ENCODE assay signal across 8 cellular contexts in genomic region chr22:36337365-36338130, GRCh38. TPM values are rescaled to one million over a fixed set of nuclear protein-coding genes. Genes with fewer than 3 reads are reported as not detected.
DNase-seq lines count a peak whose midpoint lies in the region; ATAC-seq and TF ChIP-seq lines count a peak whose summit lies in the region.

No MANE protein-coding gene starts in this region.

- H3K27me3 ChIP-seq in GM23338 (ENCODE audit: insufficient read depth): no peaks in the 10 kb centered on the region
- H3K27me3 ChIP-seq in right cardiac atrium (ENCODE audit: control insufficient read depth, insufficient read depth): no peaks in the 10 kb centered on the region
- H3K27me3 ChIP-seq in spleen (replicated peaks in 1 of 7): no peaks in the 10 kb centered on the region

- CTCF ChIA-PET in activated CD4-positive, alpha-beta memory T cell treated with anti-CD3 and anti-CD28 coated beads, Interleukin-2, amount 10 ng/mL, durations not matched to agents 7 days and 5 days (lab: Charles Lee): interaction anchor here (0.8 to 1.3 kb wide), 2 partner anchors 39 to 133 kb away, joined by 3 to 4 read pairs; no protein-coding TSS in a partner anchor

- TF ChIP-seq CTCF in GM23338 (conservative IDR thresholded peaks at IDR 0.05; ENCODE audit: low read depth in 2 of 2) (no peak), spleen (IDR thresholded peaks at IDR 0.05 in 8 of 11, conservative IDR thresholded peaks at IDR 0.05 in 3 of 11) (no peak)

- TF ChIP-seq POLR2A in spleen (IDR thresholded peaks at IDR 0.05): no peak

- POLR2A ChIA-PET in activated CD4-positive, alpha-beta memory T cell treated with anti-CD3 and anti-CD28 coated beads, Interleukin-2, amount 10 ng/mL, durations not matched to agents 7 days and 5 days (lab: Charles Lee): interaction anchor here (0.6 to 16.7 kb wide), 6 partner anchors 9 to 49 kb away, joined by 3 to 355 read pairs (median 4); no protein-coding TSS in a partner anchor

- H3K79me2 ChIP-seq in GM23338 (replicated peaks; ENCODE audit: insufficient read depth): peaks cover 86% of the 10 kb centered on the region

- peaks cover 84% of the 10 kb centered on the region for H3K36me3 Mint-ChIP-seq in GM23338 (ENCODE audit: low read depth)
- H3K36me3 Mint-ChIP-seq in activated CD4-positive, alpha-beta memory T cell treated with anti-CD3 and anti-CD28 coated beads, Interleukin-2, amount 10 ng/mL, durations not matched to agents 7 days and 5 days (ENCODE audit: low read depth): peaks cover 96% of the 10 kb centered on the region

- H3K4me1 ChIP-seq in GM23338 (ENCODE audit: insufficient read depth) (peaks cover 21% of the 10 kb centered on the region), right cardiac atrium (ENCODE audit: control insufficient read depth, insufficient read depth, low read length) (peaks cover 33% of the 10 kb centered on the region), spleen (peaks cover 83 to 100% (median 96%) of the 10 kb centered on the region in 6 donors)

- no peaks in the 10 kb centered on the region for H3K9me2 ChIP-seq in GM23338 (ENCODE audit: insufficient read depth)

- H3F3A ChIP-seq in GM23338 (replicated peaks; ENCODE audit: low read depth): peaks cover 3% of the 10 kb centered on the region; the same call in 1 of the 2 replicates

- H4K20me1 ChIP-seq in GM23338 (replicated peaks; ENCODE audit: insufficient read depth): peaks cover 50% of the 10 kb centered on the region

- H3K4me2 ChIP-seq in GM23338: no peak overlapping the region

- intact Hi-C loops in right cardiac atrium (cut with DNase I): loop anchor here in 1 of 4 donors (10.0 kb wide), 1 partner anchor 47 kb away; the partner anchor contains the start of gene MYH9
- intact Hi-C loops in spleen (cut with DNase I; ENCODE audit: low total_unique reads): loop anchor here (10.0 kb wide), 1 partner anchor 47 kb away; the partner anchor contains the start of gene MYH9

- no peak for ATAC-seq in GM23338
- ATAC-seq in right cardiac atrium: no peak
- no peak for ATAC-seq in HG03469 (IDR thresholded peaks at IDR 0.05; ENCODE audit: unreplicated experiment)

- peak overlapping the region; percentile 34; the same call in 1 of the 2 replicates for H3K27ac Mint-ChIP-seq in GM23338
- H3K27ac Mint-ChIP-seq in activated CD4-positive, alpha-beta memory T cell treated with anti-CD3 and anti-CD28 coated beads, Interleukin-2, amount 10 ng/mL, durations not matched to agents 7 days and 5 days: peak overlapping the region; percentile 100

- H3K27me3 Mint-ChIP-seq in GM23338 (ENCODE audit: insufficient read depth, low read depth, poor library complexity): peaks cover 7% of the 10 kb centered on the region
- H3K27me3 Mint-ChIP-seq in activated CD4-positive, alpha-beta memory T cell treated with anti-CD3 and anti-CD28 coated beads, Interleukin-2, amount 10 ng/mL, durations not matched to agents 7 days and 5 days: no peaks in the 10 kb centered on the region

- peaks cover 46% of the 10 kb centered on the region for H3K36me3 ChIP-seq in GM23338 (ENCODE audit: insufficient read depth)
- peaks cover 2 to 100% (median 89%) of the 10 kb centered on the region in 6 donors for H3K36me3 ChIP-seq in spleen

- H3K27ac ChIP-seq in GM23338 (ENCODE audit: low read depth) (0 out of 2 replicates have a peak overlapping the region, but pooled peaks have one; percentile 32), right cardiac atrium (ENCODE audit: low read length) (peak overlapping the region; percentile 54), spleen (peak overlapping the region; percentile 51 to 97 (median 92))

- H3K9me3 ChIP-seq in right cardiac atrium (ENCODE audit: control insufficient read depth, low read length): no peaks in the 10 kb centered on the region
- H3K9me3 ChIP-seq in spleen: no peaks in the 10 kb centered on the region

- DNase-seq in GM23338 (ENCODE audit: low spot score) (no peak), right cardiac atrium (no peak), spleen (no peak), HT-29 (ENCODE audit: low spot score) (no peak), mucosa of gallbladder (ENCODE audit: low spot score) (no peak)
- no peak for DNase-seq in activated CD4-positive, alpha-beta memory T cell treated with anti-CD3 and anti-CD28 coated beads, Interleukin-2, amount 10 ng/mL, durations not matched to agents 7 days and 5 days
- no peak for DNase-seq in stimulated activated CD4-positive, alpha-beta T cell treated with anti-CD3 and anti-CD28 coated beads, Interleukin-4, amount 100 ng/mL, for 24 hours

- H3K9me3 Mint-ChIP-seq in GM23338: no peaks in the 10 kb centered on the region
- H3K9me3 Mint-ChIP-seq in activated CD4-positive, alpha-beta memory T cell treated with anti-CD3 and anti-CD28 coated beads, Interleukin-2, amount 10 ng/mL, durations not matched to agents 7 days and 5 days: no peaks in the 10 kb centered on the region

- no peak overlapping the region for H3K4me3 Mint-ChIP-seq in GM23338
- H3K4me3 Mint-ChIP-seq in activated CD4-positive, alpha-beta memory T cell treated with anti-CD3 and anti-CD28 coated beads, Interleukin-2, amount 10 ng/mL, durations not matched to agents 7 days and 5 days: peak overlapping the region; percentile 61

- no peak overlapping the region for H3K4me3 ChIP-seq in GM23338
- H3K4me3 ChIP-seq in right cardiac atrium (ENCODE audit: low read length): no peak overlapping the region
- peak overlapping the region in 1 of 8 donors; percentile 10 for H3K4me3 ChIP-seq in spleen

- H2AFZ ChIP-seq in GM23338: no peak overlapping the region

- H3K4me1 Mint-ChIP-seq in GM23338: peaks cover 62% of the 10 kb centered on the region
- H3K4me1 Mint-ChIP-seq in activated CD4-positive, alpha-beta memory T cell treated with anti-CD3 and anti-CD28 coated beads, Interleukin-2, amount 10 ng/mL, durations not matched to agents 7 days and 5 days: peaks cover 97% of the 10 kb centered on the region

- WGBS in right cardiac atrium: 52% methylated on average over 8 of the region's 8 CpGs
- 30 to 40% (median 35%) methylated on average over 8 of the region's 8 CpGs for WGBS in spleen, 5 donors

TF ChIP-seq in GM23338, 12 proteins besides CTCF, POLR2A, EP300 and RAD21 (continues in another document):
- TF ChIP-seq ZNF114 (CRISPR knock-in tag; IDR thresholded peaks at IDR 0.05): no peak
- no peak for TF ChIP-seq JUNB (IDR thresholded peaks at IDR 0.05; ENCODE audit: unreplicated experiment)
- no peak for TF ChIP-seq POLR2AphosphoS5 (IDR thresholded peaks at IDR 0.05; ENCODE audit: low read depth)
- TF ChIP-seq EZH2phosphoT487 (IDR thresholded peaks at IDR 0.05; ENCODE audit: unreplicated experiment): no peak
- no peak for TF ChIP-seq CREB1 (CRISPR knock-in tag; IDR thresholded peaks at IDR 0.05; ENCODE audit: low read depth)
- TF ChIP-seq EZH2 (IDR thresholded peaks at IDR 0.05; ENCODE audit: low read depth, unreplicated experiment): no peak
- TF ChIP-seq, protein P1, sequence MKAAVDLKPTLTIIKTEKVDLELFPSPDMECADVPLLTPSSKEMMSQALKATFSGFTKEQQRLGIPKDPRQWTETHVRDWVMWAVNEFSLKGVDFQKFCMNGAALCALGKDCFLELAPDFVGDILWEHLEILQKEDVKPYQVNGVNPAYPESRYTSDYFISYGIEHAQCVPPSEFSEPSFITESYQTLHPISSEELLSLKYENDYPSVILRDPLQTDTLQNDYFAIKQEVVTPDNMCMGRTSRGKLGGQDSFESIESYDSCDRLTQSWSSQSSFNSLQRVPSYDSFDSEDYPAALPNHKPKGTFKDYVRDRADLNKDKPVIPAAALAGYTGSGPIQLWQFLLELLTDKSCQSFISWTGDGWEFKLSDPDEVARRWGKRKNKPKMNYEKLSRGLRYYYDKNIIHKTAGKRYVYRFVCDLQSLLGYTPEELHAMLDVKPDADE (IDR thresholded peaks at IDR 0.05): no peak

RNA-seq across cellular contexts. Expression of gene MYH9, which starts 50.2 kb away (rescaled TPM):
- 204 and 233 TPM in 2 replicates for total RNA-seq in GM23338 (2014; rRNA removed; shearing (Covaris generic))
- polyA plus RNA-seq in GM23338 (2016; fragmentation: Nextera tagmentation; extraction: Ambion mirVana) (55.4 and 58.4 TPM in 2 replicates), right cardiac atrium (92.5 TPM), spleen (100 to 1,000 TPM in 1 of 3 donors, 10 to 100 TPM in 2; 59.8 to 166 (median 71.1) TPM)
- 100 to 1,000 TPM; 840 to 865 TPM for total RNA-seq in activated CD4-positive, alpha-beta memory T cell treated with anti-CD3 and anti-CD28 coated beads, Interleukin-2, amount 10 ng/mL, durations not matched to agents 7 days and 5 days
- total RNA-seq in right cardiac atrium (100 to 1,000 TPM; 140 to 224 (median 163) TPM), spleen (1,000 to 10,000 TPM in 4 of 7 donors, 100 to 1,000 TPM in 3; 575 to 1,376 (median 1,013) TPM), mucosa of gallbladder (544 TPM)
- 258 and 259 TPM in 2 replicates for total RNA-seq in HT-29 (2014; rRNA removed; shearing (Covaris generic))

Comparison
In these comparisons a context has a peak if more than half of its experiments do, and no peak if none do; other contexts are left out.
1. H3K27ac ChIP-seq: peak in every context shown above with its lines; median percentile 92 in spleen; 54 in right cardiac atrium; 32 in GM23338.